In genomic region chr5:178207917-178208280, GRCh38 we compare ENCODE assay signal across 12 cellular contexts. TPM values are rescaled to one million over a fixed set of nuclear protein-coding genes. Genes with fewer than 3 reads are reported as not detected.
DNase-seq lines count a peak whose midpoint lies in the region; ATAC-seq and TF ChIP-seq lines count a peak whose summit lies in the region.
"Had no signal": no experiment of that assay in that cellular context is flagged by ENCODE, and none has a peak within 500 bp of the region (broad histone marks: within the 10 kb centered on the region; RNA-seq: fewer than 3 reads in every experiment).

No MANE protein-coding gene starts in this region.

- H3K27me3 ChIP-seq in Peyer's patch (no peaks in the 10 kb centered on the region), spleen (replicated peaks in 1 of 7) (no peaks in the 10 kb centered on the region), thyroid gland (no peaks in the 10 kb centered on the region)

- peaks cover 3 to 56% (median 16%) of the 10 kb centered on the region in 4 donors for H3K4me1 ChIP-seq in Peyer's patch
- H3K4me1 ChIP-seq in spleen: peaks cover 15 to 79% (median 43%) of the 10 kb centered on the region in 6 donors
- H3K4me1 ChIP-seq in thyroid gland: peaks cover 21 to 26% of the 10 kb centered on the region in 2 donors

- no peaks in the 10 kb centered on the region for H3K9me3 Mint-ChIP-seq in activated CD4-positive, alpha-beta T cell treated with anti-CD3 and anti-CD28 coated beads for 36 hours (ENCODE audit: low read depth)

- intact Hi-C loops in activated CD4-positive, alpha-beta T cell treated with anti-CD3 and anti-CD28 coated beads for 36 hours (cut with DNase I, micrococcal nuclease): loop anchor here in 1 of 2 experiments (5.0 to 10.0 kb wide), 4 partner anchors 613 to 1414 kb away; partner anchors contain the start of genes HNRNPH1, PRELID1, RAB24 and TMED9
- intact Hi-C loops in spleen (cut with DNase I; ENCODE audit: low total_unique reads): no loop called here
- intact Hi-C loops in thyroid gland (cut with DNase I): no loop called here

- peaks cover 34% of the 10 kb centered on the region for H3K4me1 Mint-ChIP-seq in activated CD4-positive, alpha-beta T cell treated with anti-CD3 and anti-CD28 coated beads for 36 hours

- no peak for ATAC-seq in activated CD4-positive, alpha-beta T cell treated with anti-CD3 and anti-CD28 coated beads for 36 hours
- peak; percentile 14 for ATAC-seq in esophagus mucosa
- ATAC-seq in HG03280 (IDR thresholded peaks at IDR 0.05; ENCODE audit: unreplicated experiment): no peak
- ATAC-seq: Right ventricle myocardium inferior had no signal

- CTCF ChIA-PET in activated CD4-positive, alpha-beta T cell treated with anti-CD3 and anti-CD28 coated beads for 36 hours (lab: Charles Lee): interaction anchor here (1.6 kb wide), 1 partner anchor 12 kb away, joined by 4 read pairs; no protein-coding TSS in a partner anchor

- H3K27ac Mint-ChIP-seq in activated CD4-positive, alpha-beta T cell treated with anti-CD3 and anti-CD28 coated beads for 36 hours: peak overlapping the region; percentile 63

- H3K4me3 ChIP-seq in Peyer's patch (no peak overlapping the region), spleen (no peak overlapping the region), thyroid gland (replicated peaks in 1 of 3) (no peak overlapping the region)

- peak overlapping the region in 3 of 4 donors; percentile 97 to 99 (median 98) for H3K27ac ChIP-seq in Peyer's patch
- H3K27ac ChIP-seq in spleen: peak overlapping the region in 4 of 8 donors; percentile 8 to 97 (median 42)
- peak overlapping the region in 1 of 3 donors; percentile 22 for H3K27ac ChIP-seq in thyroid gland

- WGBS in spleen, 5 donors: 76 to 94% (median 88%) methylated on average over 1 of the region's 1 CpG
- 100% methylated on average over 1 of the region's 1 CpG for WGBS in thyroid gland, 2 donors

- POLR2A ChIA-PET in activated CD4-positive, alpha-beta T cell treated with anti-CD3 and anti-CD28 coated beads for 36 hours (lab: Charles Lee): interaction anchor here (0.8 to 1.1 kb wide), 3 partner anchors 9 to 30 kb away, joined by 3 to 5 read pairs (median 4); no protein-coding TSS in a partner anchor

- peaks cover 0 to 64% (median 0%) of the 10 kb centered on the region in 3 donors for H3K36me3 ChIP-seq in Peyer's patch
- peaks cover 0 to 71% (median 65%) of the 10 kb centered on the region in 6 donors for H3K36me3 ChIP-seq in spleen
- peaks cover 55 to 58% of the 10 kb centered on the region in 2 donors for H3K36me3 ChIP-seq in thyroid gland

- H3K9me3 ChIP-seq in Peyer's patch: no peaks in the 10 kb centered on the region
- no peaks in the 10 kb centered on the region for H3K9me3 ChIP-seq in spleen
- no peaks in the 10 kb centered on the region for H3K9me3 ChIP-seq in thyroid gland

- H3K27me3 Mint-ChIP-seq in activated CD4-positive, alpha-beta T cell treated with anti-CD3 and anti-CD28 coated beads for 36 hours: no peaks in the 10 kb centered on the region

- H3K4me3 Mint-ChIP-seq in activated CD4-positive, alpha-beta T cell treated with anti-CD3 and anti-CD28 coated beads for 36 hours: peak overlapping the region; percentile 82

- peak in 1 of 2 donors; percentile 47 for TF ChIP-seq POLR2A in Peyer's patch (IDR thresholded peaks at IDR 0.05)
- TF ChIP-seq POLR2A in spleen (IDR thresholded peaks at IDR 0.05): no peak
- TF ChIP-seq POLR2A in thyroid gland (IDR thresholded peaks at IDR 0.05): no peak

- peaks cover 73% of the 10 kb centered on the region for H3K36me3 Mint-ChIP-seq in activated CD4-positive, alpha-beta T cell treated with anti-CD3 and anti-CD28 coated beads for 36 hours (ENCODE audit: low read depth)

- DNase-seq in activated CD4-positive, alpha-beta T cell treated with anti-CD3 and anti-CD28 coated beads for 36 hours: no peak
- no peak for DNase-seq in activated CD4-positive, alpha-beta T cell treated with anti-CD3 and anti-CD28 coated beads, Interleukin-2, amount 50 U/mL, for 48 hours
- DNase-seq in Peyer's patch (peak in 2 of 3 donors; percentile 76 to 84), spleen (peak; percentile 28), OCI-M2 (lab: John Stamatoyannopoulos, UW; ENCODE audit: unreplicated experiment) (no peak), thyroid gland (no peak)
- DNase-seq: NCI-H187 treated with DMSO at 0.1 percent for 48 hours had no signal

- TF ChIP-seq CTCF in Peyer's patch (IDR thresholded peaks at IDR 0.05) (no peak), spleen (IDR thresholded peaks at IDR 0.05 in 8 of 11, conservative IDR thresholded peaks at IDR 0.05 in 3 of 11) (no peak), thyroid gland (IDR thresholded peaks at IDR 0.05) (no peak)

RNA-seq across cellular contexts. Expression of gene HNRNPAB, which starts 3.6 kb away (rescaled TPM):
- total RNA-seq in activated CD4-positive, alpha-beta T cell treated with anti-CD3 and anti-CD28 coated beads for 36 hours: 100 to 1,000 TPM; 258 to 336 TPM
- 100 to 1,000 TPM in 1 of 4 donors, 10 to 100 TPM in 3; 74.8 to 135 (median 81.4) TPM for total RNA-seq in Peyer's patch
- total RNA-seq in esophagus mucosa: 153 TPM
- 100 to 1,000 TPM in 4 of 7 donors, 10 to 100 TPM in 3; 55.9 to 136 (median 113) TPM for total RNA-seq in spleen
- 100 to 1,000 TPM in 2 of 3 donors, 10 to 100 TPM in 1; 88.2 to 144 (median 120) TPM for polyA plus RNA-seq in spleen
- 100 to 1,000 TPM in 2 of 4 donors, 10 to 100 TPM in 2; 65.0 to 111 (median 90.4) TPM for total RNA-seq in thyroid gland

RNA-seq across cellular contexts. Expression of gene GMCL2, which starts 20.7 kb away (rescaled TPM):
- not detected for total RNA-seq in activated CD4-positive, alpha-beta T cell treated with anti-CD3 and anti-CD28 coated beads for 36 hours
- total RNA-seq in Peyer's patch (not detected), esophagus mucosa (not detected), spleen (not detected), thyroid gland (not detected)
- polyA plus RNA-seq in spleen: under 1 TPM in 1 of 3 donors, not detected in 2; 0.03 TPM
- total RNA-seq: dermis microvascular lymphatic vessel endothelial cell, posterior vena cava, Right ventricle myocardium inferior had no signal

RNA-seq across cellular contexts. Expression of gene PHYKPL, which starts 24.7 kb away (rescaled TPM):
- total RNA-seq in activated CD4-positive, alpha-beta T cell treated with anti-CD3 and anti-CD28 coated beads for 36 hours: 10 to 100 TPM; 67.2 to 68.4 TPM
- 100 to 1,000 TPM; 180 to 441 (median 280) TPM for total RNA-seq in Peyer's patch
- total RNA-seq in esophagus mucosa: 26.8 TPM
- 100 to 1,000 TPM in 6 of 7 donors, 10 to 100 TPM in 1; 91.8 to 209 (median 132) TPM for total RNA-seq in spleen
- polyA plus RNA-seq in spleen: 10 to 100 TPM; 46.9 to 82.7 (median 74.5) TPM
- total RNA-seq in thyroid gland: 10 to 100 TPM; 61.7 to 90.9 (median 76.0) TPM

RNA-seq across cellular contexts. Expression of gene NHP2, which starts 54.2 kb away (rescaled TPM):
- total RNA-seq in activated CD4-positive, alpha-beta T cell treated with anti-CD3 and anti-CD28 coated beads for 36 hours: 100 to 1,000 TPM; 244 TPM
- 10 to 100 TPM; 49.5 to 75.9 (median 62.0) TPM for total RNA-seq in Peyer's patch
- total RNA-seq in esophagus mucosa: 179 TPM
- 100 to 1,000 TPM in 2 of 7 donors, 10 to 100 TPM in 5; 53.7 to 115 (median 81.5) TPM for total RNA-seq in spleen
- 100 to 1,000 TPM; 113 to 162 (median 153) TPM for polyA plus RNA-seq in spleen
- 100 to 1,000 TPM; 109 to 257 (median 177) TPM for total RNA-seq in thyroid gland

Comparison
In these comparisons a context has a peak if more than half of its experiments do, and no peak if none do; other contexts are left out.
1. DNase-seq: peak in Peyer's patch (2 of 3) and spleen (single experiment); none in activated CD4-positive, alpha-beta T cell treated with anti-CD3 and anti-CD28 coated beads for 36 hours (single experiment), activated CD4-positive, alpha-beta T cell treated with anti-CD3 and anti-CD28 coated beads, Interleukin-2, amount 50 U/mL, for 48 hours (0 of 2), OCI-M2 (single experiment) and thyroid gland (0 of 2).